In the genomic region with DNA sequence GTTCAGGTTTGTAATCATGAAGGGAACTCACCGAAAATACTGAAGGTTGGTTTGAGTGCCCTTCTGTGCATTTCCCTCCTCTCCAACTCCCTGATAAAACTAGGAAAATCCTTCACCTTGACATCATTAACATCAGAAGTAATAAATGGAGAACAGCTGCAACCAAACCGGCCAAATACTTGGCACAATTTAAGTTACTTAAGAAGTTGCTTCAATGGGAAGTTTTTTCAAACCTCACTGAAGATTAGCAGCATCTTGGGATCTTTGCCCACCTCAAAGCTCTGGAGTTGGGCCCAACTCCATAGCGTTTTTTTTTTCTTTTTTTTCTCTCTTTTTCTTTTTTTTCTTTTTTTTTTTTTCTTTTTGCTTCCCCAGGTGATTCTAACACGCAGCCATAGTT, we compare ENCODE assay signal across 25 cellular contexts.
"Had no signal": no experiment of that assay in that cellular context is flagged by ENCODE, and none has a peak within 500 bp of the region (broad histone marks: within the 10 kb centered on the region; RNA-seq: fewer than 3 reads in every experiment).

No MANE protein-coding gene starts in this region.

- H3K27ac Mint-ChIP-seq: activated B cell treated with CpG ODN at 0.5 μM for 24 hours; activated CD4-positive, alpha-beta memory T cell treated with anti-CD3 and anti-CD28 coated beads for 36 hours; activated CD4-positive, alpha-beta T cell treated with anti-CD3 and anti-CD28 coated beads, Interleukin-2, amount 10 ng/mL, durations not matched to agents 7 days and 5 days; activated naive CD4-positive, alpha-beta T cell treated with anti-CD3 and anti-CD28 coated beads for 36 hours; activated naive CD8-positive, alpha-beta T cell; activated T-helper 17 cell treated with anti-CD3 and anti-CD28 coated beads, Interleukin-2, amount 50 U/mL, for 72 hours; brain; T-cell had no signal

- FAIRE-seq: TTC549 had no signal

- H3K27ac ChIP-seq: SK-N-MC had no signal

- H3K27me3 Mint-ChIP-seq: activated B cell treated with CpG ODN at 0.5 μM for 24 hours; activated CD4-positive, alpha-beta memory T cell treated with anti-CD3 and anti-CD28 coated beads for 36 hours; activated CD4-positive, alpha-beta T cell treated with anti-CD3 and anti-CD28 coated beads, Interleukin-2, amount 10 ng/mL, durations not matched to agents 7 days and 5 days; activated naive CD8-positive, alpha-beta T cell; activated T-helper 17 cell treated with anti-CD3 and anti-CD28 coated beads, Interleukin-2, amount 50 U/mL, for 72 hours; brain; central memory CD8-positive, alpha-beta T cell; T-cell had no signal

- H3K36me3 Mint-ChIP-seq: activated CD4-positive, alpha-beta memory T cell treated with anti-CD3 and anti-CD28 coated beads for 36 hours; activated naive CD8-positive, alpha-beta T cell; brain; T-cell had no signal

- H3K9me3 Mint-ChIP-seq: brain had no signal

- H3K4me3 ChIP-seq: SK-N-MC had no signal

- H3K4me1 Mint-ChIP-seq: activated B cell treated with CpG ODN at 0.5 μM for 24 hours; activated CD4-positive, alpha-beta T cell treated with anti-CD3 and anti-CD28 coated beads, Interleukin-2, amount 10 ng/mL, durations not matched to agents 7 days and 5 days; activated T-helper 17 cell treated with anti-CD3 and anti-CD28 coated beads, Interleukin-2, amount 50 U/mL, for 72 hours; central memory CD8-positive, alpha-beta T cell; T-cell had no signal

- DNase-seq: activated B cell treated with CpG ODN at 0.5 μM for 24 hours; activated CD4-positive, alpha-beta memory T cell treated with anti-CD3 and anti-CD28 coated beads for 36 hours; activated CD4-positive, alpha-beta T cell treated with anti-CD3 and anti-CD28 coated beads, Interleukin-2, amount 10 ng/mL, durations not matched to agents 7 days and 5 days; activated CD8-positive, alpha-beta memory T cell treated with anti-CD3 and anti-CD28 coated beads for 24 hours; activated gamma-delta T cell; activated naive CD4-positive, alpha-beta T cell treated with anti-CD3 and anti-CD28 coated beads for 36 hours; activated T-cell treated with anti-CD3 and anti-CD28 coated beads, Interleukin-2, amount 50 U/mL, for 48 hours; Kasumi-1; NCI-H1048; NCI-H2029; NCI-H2107; NCI-H345; NCI-H510A; NCI-H526 treated with DMSO at 0.1 percent for 48 hours; NCI-H82; T-cell; T-helper 2 cell; T1000 had no signal

- H3K4me3 Mint-ChIP-seq: activated B cell treated with CpG ODN at 0.5 μM for 24 hours; activated CD4-positive, alpha-beta memory T cell treated with anti-CD3 and anti-CD28 coated beads for 36 hours; activated CD4-positive, alpha-beta T cell treated with anti-CD3 and anti-CD28 coated beads, Interleukin-2, amount 10 ng/mL, durations not matched to agents 7 days and 5 days; activated naive CD4-positive, alpha-beta T cell treated with anti-CD3 and anti-CD28 coated beads for 36 hours; activated naive CD8-positive, alpha-beta T cell; activated T-helper 17 cell treated with anti-CD3 and anti-CD28 coated beads, Interleukin-2, amount 50 U/mL, for 72 hours; brain; central memory CD8-positive, alpha-beta T cell; T-cell had no signal

- ATAC-seq: activated T-helper 17 cell treated with anti-CD3 and anti-CD28 coated beads, Interleukin-2, amount 50 U/mL, for 72 hours; Right ventricle myocardium inferior; T-cell had no signal
